Comparison of ENCODE assay signal across 26 cellular contexts in genomic region chr10:71133710-71134686, GRCh38.
"Had no signal": no experiment of that assay in that cellular context is flagged by ENCODE, and none has a peak within 500 bp of the region (broad histone marks: within the 10 kb centered on the region; RNA-seq: fewer than 3 reads in every experiment).

No MANE protein-coding gene starts in this region.

- H3K4me1 ChIP-seq: adrenal gland, body of pancreas, left lung, pancreas had no signal

- H3K36me3 ChIP-seq: adrenal gland, gastroesophageal sphincter, left lung, pancreas, prostate gland, sigmoid colon, thoracic aorta had no signal

- H3K9me3 ChIP-seq: adrenal gland, body of pancreas, gastroesophageal sphincter, left lung, pancreas, prostate gland, sigmoid colon, thoracic aorta had no signal

- ATAC-seq: body of pancreas; gastroesophageal sphincter; left lung; pancreas; stimulated activated effector memory CD8-positive, alpha-beta T cell treated with anti-CD3 and anti-CD28 coated beads, Interleukin-12 subunit alpha, Interleukin-12 subunit beta, amount 100 ng/mL, for 72 hours had no signal

- H3K4me3 ChIP-seq: adrenal gland, body of pancreas, gastroesophageal sphincter, left lung, lung, pancreas, prostate gland, sigmoid colon, thoracic aorta had no signal

- DNase-seq: activated CD4-positive, alpha-beta memory T cell treated with anti-CD3 and anti-CD28 coated beads for 36 hours; activated CD4-positive, alpha-beta T cell treated with anti-CD3 and anti-CD28 coated beads for 4 hours; activated effector memory CD4-positive, alpha-beta T cell treated with anti-CD3 and anti-CD28 coated beads, Interleukin-2, amount 50 U/mL, for 16 hours; activated naive CD4-positive, alpha-beta T cell treated with anti-CD3 and anti-CD28 coated beads for 36 hours; activated naive CD8-positive, alpha-beta T cell treated with anti-CD3 and anti-CD28 coated beads for 36 hours; activated T-cell treated with anti-CD3 and anti-CD28 coated beads, Interleukin-2, amount 50 U/mL, for 1 hour; aorta; body of pancreas; dermis blood vessel endothelial cell; effector CD8-positive, alpha-beta T cell; hippocampal formation; left lung; naive B cell; nephron progenitor cell; retina; sigmoid colon; small intestine; stimulated activated CD4-positive, alpha-beta T cell treated with anti-CD3 and anti-CD28 coated beads, Interleukin-4, amount 100 ng/mL, for 24 hours; trophoblast cell had no signal

- H3K27me3 ChIP-seq: adrenal gland, body of pancreas, pancreas had no signal

- H3K27ac ChIP-seq: adrenal gland, body of pancreas, gastroesophageal sphincter, left lung, pancreas, prostate gland, sigmoid colon, thoracic aorta had no signal
